Comparison of ENCODE assay signal across 9 cellular contexts in the genomic region with DNA sequence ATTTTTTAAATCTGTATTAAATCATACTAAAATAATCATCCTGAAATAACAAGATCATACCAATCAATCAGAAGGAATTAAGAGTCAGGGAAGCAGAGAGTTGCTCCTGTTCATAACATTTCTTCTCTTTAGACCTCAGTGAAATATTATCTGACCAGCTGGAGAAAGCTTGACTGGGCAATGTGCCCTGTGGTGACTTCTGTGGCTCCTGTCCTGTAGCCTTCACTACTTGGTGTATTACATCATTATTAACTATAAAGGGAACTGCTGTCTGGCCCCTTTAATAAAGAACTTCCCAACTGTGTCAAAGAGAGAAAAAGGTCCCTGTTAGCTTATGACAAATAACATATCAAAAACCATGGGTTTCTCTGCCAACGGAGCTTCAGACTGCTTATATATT. TPM values are rescaled to one million over a fixed set of nuclear protein-coding genes. Genes with fewer than 3 reads are reported as not detected.
DNase-seq lines count a peak whose midpoint lies in the region; ATAC-seq and TF ChIP-seq lines count a peak whose summit lies in the region.
"Had no signal": no experiment of that assay in that cellular context is flagged by ENCODE, and none has a peak within 500 bp of the region (broad histone marks: within the 10 kb centered on the region; RNA-seq: fewer than 3 reads in every experiment).

No MANE protein-coding gene starts in this region.

- no peak overlapping the region for H3K4me3 Mint-ChIP-seq in activated T-cell treated with anti-CD3 and anti-CD28 coated beads, Interleukin-2, amount 50 U/mL, for 72 hours

- no peaks in the 10 kb centered on the region for H3K9me2 ChIP-seq in Karpas-422 (replicated peaks; ENCODE audit: insufficient read depth, low read length)

- H3K4me1 ChIP-seq in stomach (peaks cover 0 to 12% (median 3%) of the 10 kb centered on the region in 4 donors), Karpas-422 (ENCODE audit: low read length) (no peaks in the 10 kb centered on the region)
- H3K4me1 ChIP-seq: Caco-2, right lobe of liver had no signal

- no peak for TF ChIP-seq POLR2A in stomach (IDR thresholded peaks at IDR 0.05)

- H3K9me3 Mint-ChIP-seq in activated T-cell treated with anti-CD3 and anti-CD28 coated beads, Interleukin-2, amount 50 U/mL, for 72 hours, result no peaks in the 10 kb centered on the region

- H3K79me2 ChIP-seq in Karpas-422 (ENCODE audit: low read length), result no peaks in the 10 kb centered on the region

- 27 to 76% (median 59%) methylated on average over 1 of the region's 1 CpG for WGBS in stomach, 5 donors

- no peaks in the 10 kb centered on the region for H3K27me3 ChIP-seq in stomach
- H3K27me3 ChIP-seq in Karpas-422 (ENCODE audit: low read length), result no peaks in the 10 kb centered on the region
- H3K27me3 ChIP-seq: right lobe of liver had no signal

- peaks cover 36% of the 10 kb centered on the region for H3K27me3 Mint-ChIP-seq in activated T-cell treated with anti-CD3 and anti-CD28 coated beads, Interleukin-2, amount 50 U/mL, for 72 hours (ENCODE audit: low read depth)

- intact Hi-C loops in stomach (cut with DNase I; ENCODE audit: low total_unique reads), result no loop called here

- no peak overlapping the region for H2AFZ ChIP-seq in Karpas-422 (ENCODE audit: low read length)

- H3K4me2 ChIP-seq in Karpas-422 (ENCODE audit: low read depth, low read length, poor library complexity, severe bottlenecking), result no peak overlapping the region

- no peaks in the 10 kb centered on the region for H3K4me1 Mint-ChIP-seq in activated T-cell treated with anti-CD3 and anti-CD28 coated beads, Interleukin-2, amount 50 U/mL, for 72 hours (ENCODE audit: low read depth)

- H3K9me3 ChIP-seq in stomach, result no peaks in the 10 kb centered on the region
- no peaks in the 10 kb centered on the region for H3K9me3 ChIP-seq in Karpas-422 (ENCODE audit: low read length)
- H3K9me3 ChIP-seq: Caco-2, right lobe of liver had no signal

- no peak overlapping the region for H3K27ac Mint-ChIP-seq in activated T-cell treated with anti-CD3 and anti-CD28 coated beads, Interleukin-2, amount 50 U/mL, for 72 hours

- no peak for ATAC-seq in GM21786 (IDR thresholded peaks at IDR 0.05; ENCODE audit: unreplicated experiment)
- ATAC-seq in activated T-cell treated with anti-CD3 and anti-CD28 coated beads, Interleukin-2, amount 50 U/mL, for 72 hours (replicated peaks in 1 of 2), result no peak

- peak; percentile 50 for DNase-seq in HCEC 1CT
- DNase-seq in SKM-1 (lab: John Stamatoyannopoulos, UW; ENCODE audit: unreplicated experiment), result peak; percentile 30
- peak; percentile 63 for DNase-seq in fibroblast of gingiva (ENCODE audit: low read depth)
- DNase-seq in stomach, result peak; percentile 27
- no peak for DNase-seq in activated T-cell treated with anti-CD3 and anti-CD28 coated beads, Interleukin-2, amount 50 U/mL, for 72 hours
- DNase-seq in Karpas-422, result no peak
- DNase-seq: Caco-2, right lobe of liver had no signal

- no peaks in the 10 kb centered on the region for H3K36me3 ChIP-seq in stomach
- no peaks in the 10 kb centered on the region for H3K36me3 ChIP-seq in Karpas-422 (ENCODE audit: insufficient read depth, low read length)
- H3K36me3 ChIP-seq: right lobe of liver had no signal

- TF ChIP-seq EP300 in stomach (IDR thresholded peaks at IDR 0.05), result no peak

- no peak for TF ChIP-seq CTCF in stomach (IDR thresholded peaks at IDR 0.05)

- H3K9ac ChIP-seq in Karpas-422 (ENCODE audit: low read length), result no peak overlapping the region

- H3K27ac ChIP-seq in stomach (no peak overlapping the region), Karpas-422 (ENCODE audit: low read length) (no peak overlapping the region)
- H3K27ac ChIP-seq: right lobe of liver had no signal

- H3K36me3 Mint-ChIP-seq in activated T-cell treated with anti-CD3 and anti-CD28 coated beads, Interleukin-2, amount 50 U/mL, for 72 hours (ENCODE audit: insufficient read depth in 2 of 2), result no peaks in the 10 kb centered on the region

- no peak overlapping the region for H3K4me3 ChIP-seq in stomach
- no peak overlapping the region for H3K4me3 ChIP-seq in Karpas-422 (ENCODE audit: low read length)
- H3K4me3 ChIP-seq: right lobe of liver had no signal

- H4K20me1 ChIP-seq in Karpas-422 (ENCODE audit: insufficient read depth, low read depth, low read length), result no peaks in the 10 kb centered on the region

RNA-seq across cellular contexts. Expression of a gene that starts 18.0 kb away (rescaled TPM):
- 10 to 100 TPM in 3 of 5 donors, 1 to 10 TPM in 2; 4.5 to 76.4 (median 10.9) TPM for total RNA-seq in stomach
- polyA plus RNA-seq in stomach, result 1 to 10 TPM in 2 of 3 donors, under 1 TPM in 1; 0.78 to 1.4 (median 1.1) TPM
- under 1 TPM in 1 of 2 donors, not detected in 1; 0.12 TPM for total RNA-seq in activated T-cell treated with anti-CD3 and anti-CD28 coated beads, Interleukin-2, amount 50 U/mL, for 72 hours
- total RNA-seq in Karpas-422 (2014; rRNA removed; shearing (Covaris generic); ENCODE audit: low replicate concordance), result not detected in 2 replicates

Comparison
In these comparisons a context has a peak if more than half of its experiments do, and no peak if none do; other contexts are left out.
1. DNase-seq: peak in HCEC 1CT (single experiment), SKM-1 (single experiment), fibroblast of gingiva (single experiment) and stomach (single experiment); none in activated T-cell treated with anti-CD3 and anti-CD28 coated beads, Interleukin-2, amount 50 U/mL, for 72 hours (0 of 2) and Karpas-422 (single experiment).